32 cellular contexts compared by ENCODE assay signal in the genomic region with DNA sequence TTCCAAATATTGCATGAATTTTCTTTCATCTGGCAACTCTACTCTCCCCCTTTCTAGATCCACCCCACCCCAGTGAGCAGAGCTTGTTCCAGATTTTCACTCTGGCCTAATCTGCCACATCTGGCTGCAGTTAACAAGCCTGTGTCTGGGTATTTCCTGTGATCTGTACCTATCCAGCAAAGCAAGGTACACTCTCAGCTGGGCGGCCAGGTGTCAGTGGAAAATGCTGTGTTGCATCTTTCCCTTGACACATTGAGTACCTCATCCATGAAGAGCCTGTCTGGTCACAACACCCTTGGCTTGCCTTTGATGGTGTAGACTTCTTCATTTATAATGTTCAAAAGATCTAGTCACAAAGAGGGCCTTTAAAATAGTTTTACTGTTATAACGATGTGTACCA. TPM values are rescaled to one million over a fixed set of nuclear protein-coding genes. Genes with fewer than 3 reads are reported as not detected.
"Had no signal": no experiment of that assay in that cellular context is flagged by ENCODE, and none has a peak within 500 bp of the region (broad histone marks: within the 10 kb centered on the region; RNA-seq: fewer than 3 reads in every experiment).

No MANE protein-coding gene starts in this region.

- H3K36me3 ChIP-seq: brain microvascular endothelial cell, WERI-Rb-1 had no signal

- FAIRE-seq: RCC 7860 had no signal

- H3K27me3 ChIP-seq: brain microvascular endothelial cell had no signal

- DNase-seq: activated CD4-positive, alpha-beta memory T cell treated with anti-CD3 and anti-CD28 coated beads, Interleukin-2, amount 10 ng/mL, durations not matched to agents 7 days and 5 days; activated CD4-positive, alpha-beta T cell treated with anti-CD3 and anti-CD28 coated beads for 1 hour; activated CD4-positive, alpha-beta T cell treated with anti-CD3 and anti-CD28 coated beads for 48 hours; activated CD4-positive, CD25-positive, alpha-beta regulatory T cell; activated CD8-positive, alpha-beta memory T cell treated with anti-CD3 and anti-CD28 coated beads for 24 hours; activated CD8-positive, alpha-beta memory T cell treated with anti-CD3 and anti-CD28 coated beads, Interleukin-2, amount 10 ng/mL, durations not matched to agents 7 days and 5 days; activated CD8-positive, alpha-beta memory T cell treated with anti-CD3 and anti-CD28 coated beads, Interleukin-2, amount 50 U/mL, for 48 hours; activated effector memory CD4-positive, alpha-beta T cell treated with Interleukin-2 at 50 U/mL for 16 hours; activated naive CD4-positive, alpha-beta T cell treated with anti-CD3 and anti-CD28 coated beads, Interleukin-2, amount 10 ng/mL, durations not matched to agents 7 days and 5 days; activated naive CD8-positive, alpha-beta T cell treated with anti-CD3 and anti-CD28 coated beads, Interleukin-2, amount 50 U/mL, for 24 hours; activated T-cell treated with anti-CD3 and anti-CD28 coated beads, Interleukin-2, amount 50 U/mL, for 48 hours; anterior cingulate cortex; brain microvascular endothelial cell; central memory CD4-positive, alpha-beta T cell; NCI-H1092 treated with DMSO at 0.1 percent for 48 hours; NCI-H1417; NCI-H146; NCI-H187; NCI-H2029 treated with DMSO at 0.1 percent for 48 hours; NCI-H2107; NCI-H2171; NCI-H446; NCI-H524 treated with DMSO at 0.1 percent for 48 hours; NCI-H82; NK-92 treated with Interleukin-12 subunit alpha and Interleukin-12 subunit beta, amount 100 ng/mL, for 24 hours; PC-3; Right ventricle myocardium superior; T1000; WERI-Rb-1 had no signal

- H3K27ac ChIP-seq: brain microvascular endothelial cell, WERI-Rb-1 had no signal

RNA-seq across cellular contexts. Expression of a gene that starts 6.1 kb away (rescaled TPM):
- total RNA-seq: activated CD4-positive, alpha-beta memory T cell treated with anti-CD3 and anti-CD28 coated beads, Interleukin-2, amount 10 ng/mL, durations not matched to agents 7 days and 5 days; activated CD8-positive, alpha-beta memory T cell treated with anti-CD3 and anti-CD28 coated beads, Interleukin-2, amount 10 ng/mL, durations not matched to agents 7 days and 5 days; Right ventricle myocardium superior; T-helper 1 cell treated with Interleukin-12 subunit alpha and Interleukin-12 subunit beta and Interleukin-4 antibody, amounts not matched to agents 30 ng/mL and 1 ng/mL, for 36 hours; T-helper 2 cell treated with Interferon-gamma antibody and Interleukin-4, amounts not matched to agents 100 ng/mL and 5 ng/mL, for 36 hours had no signal
